In genomic region chr18:61949946-61950345, GRCh38 we compare ENCODE assay signal across 10 cellular contexts. TPM values are rescaled to one million over a fixed set of nuclear protein-coding genes. Genes with fewer than 3 reads are reported as not detected.
DNase-seq lines count a peak whose midpoint lies in the region; ATAC-seq and TF ChIP-seq lines count a peak whose summit lies in the region.
"Had no signal": no experiment of that assay in that cellular context is flagged by ENCODE, and none has a peak within 500 bp of the region (broad histone marks: within the 10 kb centered on the region; RNA-seq: fewer than 3 reads in every experiment).

No MANE protein-coding gene starts in this region.

- H3K36me3 ChIP-seq in ascending aorta (no peaks in the 10 kb centered on the region), skeletal muscle satellite cell (ENCODE audit: insufficient read depth, low read length) (no peaks in the 10 kb centered on the region), Peyer's patch (no peaks in the 10 kb centered on the region)

- peak overlapping the region; percentile 68 for H3K4me2 ChIP-seq in skeletal muscle satellite cell (ENCODE audit: low read length)

- peaks cover 21% of the 10 kb centered on the region for H3K4me1 Mint-ChIP-seq in activated naive CD8-positive, alpha-beta T cell treated with anti-CD3 and anti-CD28 coated beads for 36 hours

- peak overlapping the region in 1 of 2 donors; percentile 49 for H3K4me3 ChIP-seq in ascending aorta
- H3K4me3 ChIP-seq in skeletal muscle satellite cell (ENCODE audit: low read length): peak overlapping the region; percentile 33
- H3K4me3 ChIP-seq in Peyer's patch: no peak overlapping the region

- H3K9ac ChIP-seq in skeletal muscle satellite cell (ENCODE audit: low read depth, low read length): no peak overlapping the region

- ATAC-seq in GM21717 (IDR thresholded peaks at IDR 0.05; ENCODE audit: unreplicated experiment): no peak

- TF ChIP-seq CTCF in ascending aorta (IDR thresholded peaks at IDR 0.05) (no peak), Peyer's patch (IDR thresholded peaks at IDR 0.05) (no peak)

- H3K27ac Mint-ChIP-seq in activated naive CD8-positive, alpha-beta T cell treated with anti-CD3 and anti-CD28 coated beads for 36 hours: no peak overlapping the region

- peak overlapping the region; percentile 42 to 52 for H3K27ac ChIP-seq in ascending aorta
- no peak overlapping the region for H3K27ac ChIP-seq in Peyer's patch

- peaks cover 38% of the 10 kb centered on the region for H3K27me3 Mint-ChIP-seq in activated naive CD8-positive, alpha-beta T cell treated with anti-CD3 and anti-CD28 coated beads for 36 hours

- no peak for TF ChIP-seq POLR2A in Peyer's patch (IDR thresholded peaks at IDR 0.05)

- H3K9me3 ChIP-seq in ascending aorta: no peaks in the 10 kb centered on the region
- H3K9me3 ChIP-seq in skeletal muscle satellite cell (replicated peaks; ENCODE audit: low read length): no peaks in the 10 kb centered on the region
- H3K9me3 ChIP-seq in Peyer's patch: no peaks in the 10 kb centered on the region

- no peak overlapping the region for H3K4me3 Mint-ChIP-seq in activated naive CD8-positive, alpha-beta T cell treated with anti-CD3 and anti-CD28 coated beads for 36 hours

- H3K9me3 Mint-ChIP-seq in activated naive CD8-positive, alpha-beta T cell treated with anti-CD3 and anti-CD28 coated beads for 36 hours: no peaks in the 10 kb centered on the region

- no peaks in the 10 kb centered on the region for H3K36me3 Mint-ChIP-seq in activated naive CD8-positive, alpha-beta T cell treated with anti-CD3 and anti-CD28 coated beads for 36 hours

- H3K27me3 ChIP-seq in ascending aorta (no peaks in the 10 kb centered on the region), skeletal muscle satellite cell (ENCODE audit: control insufficient read depth, insufficient read depth, low read length) (no peaks in the 10 kb centered on the region), Peyer's patch (no peaks in the 10 kb centered on the region)

- DNase-seq in H4 (ENCODE audit: low spot score) (peak; percentile 52), ascending aorta (ENCODE audit: low spot score in 2 of 2) (peak in 1 of 2 donors; percentile 80), fibroblast of peridontal ligament (ENCODE audit: extremely low read depth) (peak; percentile 52), Peyer's patch (no peak), NOMO-1 treated with DMSO at 0.1 percent for 48 hours (lab: John Stamatoyannopoulos, UW; ENCODE audit: unreplicated experiment) (no peak)
- no peak for DNase-seq in activated naive CD8-positive, alpha-beta T cell treated with anti-CD3 and anti-CD28 coated beads for 36 hours
- DNase-seq: activated gamma-delta T cell treated with Interleukin-2 at 50 U/mL for 16 hours, COR-L47 had no signal

- intact Hi-C loops in ascending aorta (cut with DNase I): loop anchor here (2.0 to 5.0 kb wide), 4 partner anchors 15 to 213 kb away; no protein-coding TSS in a partner anchor

- peaks cover 0 to 27% of the 10 kb centered on the region in 2 donors for H3K4me1 ChIP-seq in ascending aorta
- peaks cover 12% of the 10 kb centered on the region for H3K4me1 ChIP-seq in skeletal muscle satellite cell (ENCODE audit: control insufficient read depth, insufficient read depth, low read length)
- no peaks in the 10 kb centered on the region for H3K4me1 ChIP-seq in Peyer's patch

RNA-seq across cellular contexts. Expression of gene RNF152, which starts 57.1 kb away (rescaled TPM):
- 4.7 and 4.8 TPM in 2 replicates for total RNA-seq in H4 (2014; rRNA removed; shearing (Covaris generic))
- total RNA-seq in ascending aorta: 9.6 TPM
- total RNA-seq in skeletal muscle satellite cell (2012; rRNA removed): 0.87 and 3.0 TPM in 2 replicates
- 100 to 1,000 TPM in 2 of 4 donors, 10 to 100 TPM in 2; 17.3 to 185 (median 120) TPM for total RNA-seq in Peyer's patch
- under 1 TPM; 0.10 to 0.42 TPM for total RNA-seq in activated naive CD8-positive, alpha-beta T cell treated with anti-CD3 and anti-CD28 coated beads for 36 hours

Comparison
In these comparisons a context has a peak if more than half of its experiments do, and no peak if none do; other contexts are left out.
1. DNase-seq: peak in H4 (single experiment) and fibroblast of peridontal ligament (single experiment); none in Peyer's patch (0 of 3), activated naive CD8-positive, alpha-beta T cell treated with anti-CD3 and anti-CD28 coated beads for 36 hours (single experiment) and NOMO-1 treated with DMSO at 0.1 percent for 48 hours (single experiment).
2. H3K27ac ChIP-seq: peak in ascending aorta (2 of 2); none in Peyer's patch (0 of 4).